ENCODE assay signal across 1 cellular context in the genomic region with DNA sequence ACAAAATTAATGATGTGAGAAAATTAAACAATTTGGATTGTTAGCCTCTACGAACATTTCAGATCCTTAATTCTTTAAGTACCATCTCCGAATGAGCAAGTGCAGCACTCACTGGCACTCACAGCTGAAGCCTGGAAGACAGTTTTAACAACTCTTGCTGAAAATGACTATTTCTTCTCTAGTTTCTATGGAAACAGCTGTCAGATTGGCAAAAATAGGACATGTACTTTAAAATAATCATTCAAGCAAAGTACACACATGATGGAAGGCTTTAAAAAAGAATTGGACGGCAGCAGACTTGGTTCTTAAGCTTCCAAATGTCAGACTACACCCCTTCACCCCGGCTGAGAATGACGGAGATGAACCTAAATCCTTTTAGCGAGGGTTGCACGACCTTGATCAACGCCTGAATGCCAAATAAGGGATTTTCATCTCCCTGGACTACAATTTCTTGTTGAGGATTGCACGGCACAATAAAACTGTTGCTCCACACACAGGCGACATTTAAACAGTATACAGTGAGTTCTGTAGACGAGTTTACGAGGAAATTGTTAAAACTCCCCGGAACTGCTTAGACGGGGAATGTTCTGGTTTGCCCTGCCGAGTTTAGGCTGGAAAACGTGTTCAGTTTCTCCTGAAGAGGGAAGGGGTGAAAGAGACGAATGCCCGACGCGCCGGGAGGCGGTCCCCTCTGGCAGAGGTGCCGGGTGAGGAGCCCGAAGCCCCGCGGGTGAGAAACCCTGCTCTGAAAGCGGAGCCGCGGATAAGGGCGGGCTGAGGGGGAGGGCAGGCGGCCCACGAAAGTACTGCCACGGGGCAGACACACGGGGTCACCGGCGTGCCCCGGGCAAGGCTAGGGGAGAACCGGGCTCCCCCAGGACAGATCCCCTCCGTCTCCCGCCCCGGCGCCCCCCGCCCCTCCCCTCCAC.
TF ChIP-seq lines count a peak whose summit lies in the region.

No MANE protein-coding gene starts in this region.

TF ChIP-seq in K562, 482 proteins besides CTCF, POLR2A, EP300 and RAD21 (continued from another document and continues in another):
- TF ChIP-seq, protein P1, sequence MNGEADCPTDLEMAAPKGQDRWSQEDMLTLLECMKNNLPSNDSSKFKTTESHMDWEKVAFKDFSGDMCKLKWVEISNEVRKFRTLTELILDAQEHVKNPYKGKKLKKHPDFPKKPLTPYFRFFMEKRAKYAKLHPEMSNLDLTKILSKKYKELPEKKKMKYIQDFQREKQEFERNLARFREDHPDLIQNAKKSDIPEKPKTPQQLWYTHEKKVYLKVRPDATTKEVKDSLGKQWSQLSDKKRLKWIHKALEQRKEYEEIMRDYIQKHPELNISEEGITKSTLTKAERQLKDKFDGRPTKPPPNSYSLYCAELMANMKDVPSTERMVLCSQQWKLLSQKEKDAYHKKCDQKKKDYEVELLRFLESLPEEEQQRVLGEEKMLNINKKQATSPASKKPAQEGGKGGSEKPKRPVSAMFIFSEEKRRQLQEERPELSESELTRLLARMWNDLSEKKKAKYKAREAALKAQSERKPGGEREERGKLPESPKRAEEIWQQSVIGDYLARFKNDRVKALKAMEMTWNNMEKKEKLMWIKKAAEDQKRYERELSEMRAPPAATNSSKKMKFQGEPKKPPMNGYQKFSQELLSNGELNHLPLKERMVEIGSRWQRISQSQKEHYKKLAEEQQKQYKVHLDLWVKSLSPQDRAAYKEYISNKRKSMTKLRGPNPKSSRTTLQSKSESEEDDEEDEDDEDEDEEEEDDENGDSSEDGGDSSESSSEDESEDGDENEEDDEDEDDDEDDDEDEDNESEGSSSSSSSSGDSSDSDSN (IDR thresholded peaks at IDR 0.05; ENCODE audit: borderline replicate concordance in 1 of 2, low read depth in 2 of 2, low read length in 2 of 2): 0 out of 4 replicates have a peak, but pooled peaks of 1 of the 2 experiments have one; percentile 46
- TF ChIP-seq ZNF212 (CRISPR knock-in tag; IDR thresholded peaks at IDR 0.05) (no peak), FOSL1 (tag; conservative IDR thresholded peaks at IDR 0.05) (0 out of 2 replicates have a peak, but pooled peaks have one; percentile 35), ZNF785 (CRISPR knock-in tag; IDR thresholded peaks at IDR 0.05) (no peak), GTF2F1 (IDR thresholded peaks at IDR 0.05; ENCODE audit: low read depth, low read length) (no peak), ELF4 (CRISPR knock-in tag; IDR thresholded peaks at IDR 0.05) (no peak), KDM5B (IDR thresholded peaks at IDR 0.05; ENCODE audit: insufficient replicate concordance, low read depth, low read length) (peak; percentile 59), ETS2 (tag; IDR thresholded peaks at IDR 0.05; ENCODE audit: borderline replicate concordance, poor library complexity, severe bottlenecking) (no peak), JUNB (CRISPR knock-in tag; conservative IDR thresholded peaks at IDR 0.05) (no peak), ZNF507 (tag; conservative IDR thresholded peaks at IDR 0.05) (no peak), TSC22D4 (tag; IDR thresholded peaks at IDR 0.05) (no peak), PTTG1 (tag; IDR thresholded peaks at IDR 0.05; ENCODE audit: low read depth) (no peak), ZNF76 (CRISPR knock-in tag; IDR thresholded peaks at IDR 0.05; ENCODE audit: borderline replicate concordance) (no peak), MBD2 (IDR thresholded peaks at IDR 0.05; ENCODE audit: borderline replicate concordance, low read depth) (no peak), EZH2 (IDR thresholded peaks at IDR 0.05; ENCODE audit: borderline replicate concordance, low read depth, low read length) (no peak), ZNF274 (IDR thresholded peaks at IDR 0.05; ENCODE audit: borderline replicate concordance, low read depth, low read length) (no peak), BRD4 (IDR thresholded peaks at IDR 0.05) (no peak), ZBED1 (IDR thresholded peaks at IDR 0.05) (no peak), RBM14 (IDR thresholded peaks at IDR 0.05; ENCODE audit: borderline replicate concordance, insufficient read depth, low read depth, low read length) (no peak), YBX1 (IDR thresholded peaks at IDR 0.05) (no peak), SAFB2 (IDR thresholded peaks at IDR 0.05; ENCODE audit: borderline replicate concordance, low read depth, low read length, severe bottlenecking) (no peak), ZNF699 (CRISPR knock-in tag; IDR thresholded peaks at IDR 0.05; ENCODE audit: insufficient replicate concordance) (no peak), ZKSCAN8 (CRISPR knock-in tag; IDR thresholded peaks at IDR 0.05) (no peak), CHCHD3 (CRISPR knock-in tag; IDR thresholded peaks at IDR 0.05) (no peak), XRCC3 (IDR thresholded peaks at IDR 0.05) (no peak), FOXJ3 (CRISPR knock-in tag; IDR thresholded peaks at IDR 0.05) (no peak), RNF2 (IDR thresholded peaks at IDR 0.05) (no peak), WHSC1 (IDR thresholded peaks at IDR 0.05; ENCODE audit: low read length) (no peak), LCOR (CRISPR knock-in tag; IDR thresholded peaks at IDR 0.05) (peak; percentile 37; the same call in 1 of the 2 replicates), U2AF1 (optimal IDR thresholded peaks at IDR 0.05; ENCODE audit: low read depth, low read length) (no peak), NFIX (CRISPR knock-in tag; IDR thresholded peaks at IDR 0.05; ENCODE audit: low read depth) (no peak), ZNF217 (CRISPR knock-in tag; IDR thresholded peaks at IDR 0.05) (no peak), RUNX1 (IDR thresholded peaks at IDR 0.05; ENCODE audit: low read depth) (no peak), HMGN3 (IDR thresholded peaks at IDR 0.05; ENCODE audit: borderline replicate concordance, extremely low read depth, insufficient read length, low read depth, low read length) (peak; percentile 35), SRF (CRISPR knock-in tag; IDR thresholded peaks at IDR 0.05) (peak in 1 of 2 experiments; percentile 87; a peak in 2 of 4 replicates), MECOM (CRISPR knock-in tag; IDR thresholded peaks at IDR 0.05) (no peak), NCOA6 (IDR thresholded peaks at IDR 0.05) (no peak; the same call in 1 of the 2 replicates), HIVEP1 (CRISPR knock-in tag; IDR thresholded peaks at IDR 0.05) (no peak), TAF1 (IDR thresholded peaks at IDR 0.05; ENCODE audit: control insufficient read depth, extremely low read depth, insufficient read depth, low read length, severe bottlenecking) (peak; percentile 2)
- TF ChIP-seq, protein P2, sequence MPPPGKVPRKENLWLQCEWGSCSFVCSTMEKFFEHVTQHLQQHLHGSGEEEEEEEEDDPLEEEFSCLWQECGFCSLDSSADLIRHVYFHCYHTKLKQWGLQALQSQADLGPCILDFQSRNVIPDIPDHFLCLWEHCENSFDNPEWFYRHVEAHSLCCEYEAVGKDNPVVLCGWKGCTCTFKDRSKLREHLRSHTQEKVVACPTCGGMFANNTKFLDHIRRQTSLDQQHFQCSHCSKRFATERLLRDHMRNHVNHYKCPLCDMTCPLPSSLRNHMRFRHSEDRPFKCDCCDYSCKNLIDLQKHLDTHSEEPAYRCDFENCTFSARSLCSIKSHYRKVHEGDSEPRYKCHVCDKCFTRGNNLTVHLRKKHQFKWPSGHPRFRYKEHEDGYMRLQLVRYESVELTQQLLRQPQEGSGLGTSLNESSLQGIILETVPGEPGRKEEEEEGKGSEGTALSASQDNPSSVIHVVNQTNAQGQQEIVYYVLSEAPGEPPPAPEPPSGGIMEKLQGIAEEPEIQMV (tag; conservative IDR thresholded peaks at IDR 0.05; ENCODE audit: low read depth): no peak
- TF ChIP-seq, protein P3, sequence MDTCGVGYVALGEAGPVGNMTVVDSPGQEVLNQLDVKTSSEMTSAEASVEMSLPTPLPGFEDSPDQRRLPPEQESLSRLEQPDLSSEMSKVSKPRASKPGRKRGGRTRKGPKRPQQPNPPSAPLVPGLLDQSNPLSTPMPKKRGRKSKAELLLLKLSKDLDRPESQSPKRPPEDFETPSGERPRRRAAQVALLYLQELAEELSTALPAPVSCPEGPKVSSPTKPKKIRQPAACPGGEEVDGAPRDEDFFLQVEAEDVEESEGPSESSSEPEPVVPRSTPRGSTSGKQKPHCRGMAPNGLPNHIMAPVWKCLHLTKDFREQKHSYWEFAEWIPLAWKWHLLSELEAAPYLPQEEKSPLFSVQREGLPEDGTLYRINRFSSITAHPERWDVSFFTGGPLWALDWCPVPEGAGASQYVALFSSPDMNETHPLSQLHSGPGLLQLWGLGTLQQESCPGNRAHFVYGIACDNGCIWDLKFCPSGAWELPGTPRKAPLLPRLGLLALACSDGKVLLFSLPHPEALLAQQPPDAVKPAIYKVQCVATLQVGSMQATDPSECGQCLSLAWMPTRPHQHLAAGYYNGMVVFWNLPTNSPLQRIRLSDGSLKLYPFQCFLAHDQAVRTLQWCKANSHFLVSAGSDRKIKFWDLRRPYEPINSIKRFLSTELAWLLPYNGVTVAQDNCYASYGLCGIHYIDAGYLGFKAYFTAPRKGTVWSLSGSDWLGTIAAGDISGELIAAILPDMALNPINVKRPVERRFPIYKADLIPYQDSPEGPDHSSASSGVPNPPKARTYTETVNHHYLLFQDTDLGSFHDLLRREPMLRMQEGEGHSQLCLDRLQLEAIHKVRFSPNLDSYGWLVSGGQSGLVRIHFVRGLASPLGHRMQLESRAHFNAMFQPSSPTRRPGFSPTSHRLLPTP (IDR thresholded peaks at IDR 0.05; ENCODE audit: borderline replicate concordance, extremely low read depth, insufficient read length): no peak
- TF ChIP-seq, protein P4, sequence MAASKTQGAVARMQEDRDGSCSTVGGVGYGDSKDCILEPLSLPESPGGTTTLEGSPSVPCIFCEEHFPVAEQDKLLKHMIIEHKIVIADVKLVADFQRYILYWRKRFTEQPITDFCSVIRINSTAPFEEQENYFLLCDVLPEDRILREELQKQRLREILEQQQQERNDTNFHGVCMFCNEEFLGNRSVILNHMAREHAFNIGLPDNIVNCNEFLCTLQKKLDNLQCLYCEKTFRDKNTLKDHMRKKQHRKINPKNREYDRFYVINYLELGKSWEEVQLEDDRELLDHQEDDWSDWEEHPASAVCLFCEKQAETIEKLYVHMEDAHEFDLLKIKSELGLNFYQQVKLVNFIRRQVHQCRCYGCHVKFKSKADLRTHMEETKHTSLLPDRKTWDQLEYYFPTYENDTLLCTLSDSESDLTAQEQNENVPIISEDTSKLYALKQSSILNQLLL (CRISPR knock-in tag; IDR thresholded peaks at IDR 0.05; ENCODE audit: borderline replicate concordance): no peak
- TF ChIP-seq, protein P5, sequence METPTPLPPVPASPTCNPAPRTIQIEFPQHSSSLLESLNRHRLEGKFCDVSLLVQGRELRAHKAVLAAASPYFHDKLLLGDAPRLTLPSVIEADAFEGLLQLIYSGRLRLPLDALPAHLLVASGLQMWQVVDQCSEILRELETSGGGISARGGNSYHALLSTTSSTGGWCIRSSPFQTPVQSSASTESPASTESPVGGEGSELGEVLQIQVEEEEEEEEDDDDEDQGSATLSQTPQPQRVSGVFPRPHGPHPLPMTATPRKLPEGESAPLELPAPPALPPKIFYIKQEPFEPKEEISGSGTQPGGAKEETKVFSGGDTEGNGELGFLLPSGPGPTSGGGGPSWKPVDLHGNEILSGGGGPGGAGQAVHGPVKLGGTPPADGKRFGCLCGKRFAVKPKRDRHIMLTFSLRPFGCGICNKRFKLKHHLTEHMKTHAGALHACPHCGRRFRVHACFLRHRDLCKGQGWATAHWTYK (CRISPR knock-in tag; IDR thresholded peaks at IDR 0.05): peak; percentile 42; the same call in 1 of the 2 replicates
- TF ChIP-seq, protein P6, sequence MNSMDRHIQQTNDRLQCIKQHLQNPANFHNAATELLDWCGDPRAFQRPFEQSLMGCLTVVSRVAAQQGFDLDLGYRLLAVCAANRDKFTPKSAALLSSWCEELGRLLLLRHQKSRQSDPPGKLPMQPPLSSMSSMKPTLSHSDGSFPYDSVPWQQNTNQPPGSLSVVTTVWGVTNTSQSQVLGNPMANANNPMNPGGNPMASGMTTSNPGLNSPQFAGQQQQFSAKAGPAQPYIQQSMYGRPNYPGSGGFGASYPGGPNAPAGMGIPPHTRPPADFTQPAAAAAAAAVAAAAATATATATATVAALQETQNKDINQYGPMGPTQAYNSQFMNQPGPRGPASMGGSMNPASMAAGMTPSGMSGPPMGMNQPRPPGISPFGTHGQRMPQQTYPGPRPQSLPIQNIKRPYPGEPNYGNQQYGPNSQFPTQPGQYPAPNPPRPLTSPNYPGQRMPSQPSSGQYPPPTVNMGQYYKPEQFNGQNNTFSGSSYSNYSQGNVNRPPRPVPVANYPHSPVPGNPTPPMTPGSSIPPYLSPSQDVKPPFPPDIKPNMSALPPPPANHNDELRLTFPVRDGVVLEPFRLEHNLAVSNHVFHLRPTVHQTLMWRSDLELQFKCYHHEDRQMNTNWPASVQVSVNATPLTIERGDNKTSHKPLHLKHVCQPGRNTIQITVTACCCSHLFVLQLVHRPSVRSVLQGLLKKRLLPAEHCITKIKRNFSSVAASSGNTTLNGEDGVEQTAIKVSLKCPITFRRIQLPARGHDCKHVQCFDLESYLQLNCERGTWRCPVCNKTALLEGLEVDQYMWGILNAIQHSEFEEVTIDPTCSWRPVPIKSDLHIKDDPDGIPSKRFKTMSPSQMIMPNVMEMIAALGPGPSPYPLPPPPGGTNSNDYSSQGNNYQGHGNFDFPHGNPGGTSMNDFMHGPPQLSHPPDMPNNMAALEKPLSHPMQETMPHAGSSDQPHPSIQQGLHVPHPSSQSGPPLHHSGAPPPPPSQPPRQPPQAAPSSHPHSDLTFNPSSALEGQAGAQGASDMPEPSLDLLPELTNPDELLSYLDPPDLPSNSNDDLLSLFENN (IDR thresholded peaks at IDR 0.05; ENCODE audit: low read depth in 2 of 2, low read length in 2 of 2): no peak
- TF ChIP-seq, protein P7, sequence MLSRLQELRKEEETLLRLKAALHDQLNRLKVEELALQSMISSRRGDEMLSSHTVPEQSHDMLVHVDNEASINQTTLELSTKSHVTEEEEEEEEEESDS (CRISPR knock-in tag; IDR thresholded peaks at IDR 0.05): no peak
- TF ChIP-seq, protein P8, sequence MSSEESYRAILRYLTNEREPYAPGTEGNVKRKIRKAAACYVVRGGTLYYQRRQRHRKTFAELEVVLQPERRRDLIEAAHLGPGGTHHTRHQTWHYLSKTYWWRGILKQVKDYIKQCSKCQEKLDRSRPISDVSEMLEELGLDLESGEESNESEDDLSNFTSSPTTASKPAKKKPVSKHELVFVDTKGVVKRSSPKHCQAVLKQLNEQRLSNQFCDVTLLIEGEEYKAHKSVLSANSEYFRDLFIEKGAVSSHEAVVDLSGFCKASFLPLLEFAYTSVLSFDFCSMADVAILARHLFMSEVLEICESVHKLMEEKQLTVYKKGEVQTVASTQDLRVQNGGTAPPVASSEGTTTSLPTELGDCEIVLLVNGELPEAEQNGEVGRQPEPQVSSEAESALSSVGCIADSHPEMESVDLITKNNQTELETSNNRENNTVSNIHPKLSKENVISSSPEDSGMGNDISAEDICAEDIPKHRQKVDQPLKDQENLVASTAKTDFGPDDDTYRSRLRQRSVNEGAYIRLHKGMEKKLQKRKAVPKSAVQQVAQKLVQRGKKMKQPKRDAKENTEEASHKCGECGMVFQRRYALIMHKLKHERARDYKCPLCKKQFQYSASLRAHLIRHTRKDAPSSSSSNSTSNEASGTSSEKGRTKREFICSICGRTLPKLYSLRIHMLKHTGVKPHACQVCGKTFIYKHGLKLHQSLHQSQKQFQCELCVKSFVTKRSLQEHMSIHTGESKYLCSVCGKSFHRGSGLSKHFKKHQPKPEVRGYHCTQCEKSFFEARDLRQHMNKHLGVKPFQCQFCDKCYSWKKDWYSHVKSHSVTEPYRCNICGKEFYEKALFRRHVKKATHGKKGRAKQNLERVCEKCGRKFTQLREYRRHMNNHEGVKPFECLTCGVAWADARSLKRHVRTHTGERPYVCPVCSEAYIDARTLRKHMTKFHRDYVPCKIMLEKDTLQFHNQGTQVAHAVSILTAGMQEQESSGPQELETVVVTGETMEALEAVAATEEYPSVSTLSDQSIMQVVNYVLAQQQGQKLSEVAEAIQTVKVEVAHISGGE (CRISPR knock-in tag; IDR thresholded peaks at IDR 0.05): peak in 1 of 3 experiments; percentile 25; a peak in 2 of 6 replicates
